Comparison of ENCODE assay signal across 8 cellular contexts in the genomic region with DNA sequence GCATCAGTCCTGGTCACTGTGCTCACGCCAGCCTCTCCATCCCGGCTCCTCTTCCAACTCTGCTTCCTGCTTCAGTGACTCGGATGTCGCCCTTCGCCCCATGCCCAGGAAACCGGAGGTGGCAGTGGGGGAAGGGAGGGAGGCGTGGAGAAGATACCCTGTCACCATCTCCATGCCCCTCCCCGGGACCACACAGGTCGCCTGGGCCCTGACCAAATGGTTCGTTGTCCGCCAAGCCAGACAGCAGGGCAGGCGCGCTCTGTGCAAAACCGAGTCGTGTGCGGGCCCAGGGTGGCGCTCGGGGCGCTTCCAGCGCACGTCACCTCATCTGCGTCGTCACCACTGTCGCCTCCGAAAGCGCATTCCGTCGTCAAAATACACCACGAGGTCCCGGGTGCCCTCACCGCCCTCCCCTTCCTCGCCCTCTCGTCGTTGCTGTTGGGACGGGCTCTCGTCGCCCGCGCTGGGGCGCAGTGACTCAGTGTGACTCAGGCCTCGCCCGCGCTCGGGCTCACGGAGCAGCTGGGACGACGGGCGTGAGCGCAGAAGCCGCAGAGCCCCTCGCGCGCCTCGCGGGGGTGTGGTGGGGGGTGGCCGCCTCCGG. TPM values are rescaled to one million over a fixed set of nuclear protein-coding genes. Genes with fewer than 3 reads are reported as not detected.
DNase-seq lines count a peak whose midpoint lies in the region; ATAC-seq and TF ChIP-seq lines count a peak whose summit lies in the region.

No MANE protein-coding gene starts in this region.

- H3K27ac Mint-ChIP-seq in natural killer cell = peak overlapping the region; percentile 63 to 89
- peak overlapping the region; percentile 39 for H3K27ac Mint-ChIP-seq in stimulated activated memory B cell treated with anti-CD40 and anti-IgM and Interleukin-4, amounts not matched to agents 10 μg/mL and 1 μg/mL and 100 μg/mL, for 72 hours

- peaks cover 0 to 1% of the 10 kb centered on the region in 2 donors for H3K9me3 Mint-ChIP-seq in natural killer cell
- peaks cover 2% of the 10 kb centered on the region for H3K9me3 Mint-ChIP-seq in stimulated activated memory B cell treated with anti-CD40 and anti-IgM and Interleukin-4, amounts not matched to agents 10 μg/mL and 1 μg/mL and 100 μg/mL, for 72 hours

- intact Hi-C loops in natural killer cell (cut with micrococcal nuclease) = no loop called here

- peak overlapping the region; percentile 58 for H3K27ac ChIP-seq in C4-2B

- H3K27me3 Mint-ChIP-seq in natural killer cell (ENCODE audit: low read depth in 2 of 2) = peaks cover 8 to 21% of the 10 kb centered on the region in 2 donors
- H3K27me3 Mint-ChIP-seq in stimulated activated memory B cell treated with anti-CD40 and anti-IgM and Interleukin-4, amounts not matched to agents 10 μg/mL and 1 μg/mL and 100 μg/mL, for 72 hours = peaks cover 38% of the 10 kb centered on the region

- TF ChIP-seq CTCF in C4-2B (conservative IDR thresholded peaks at IDR 0.05) (no peak), natural killer cell (IDR thresholded peaks at IDR 0.05) (no peak)

- H3K36me3 Mint-ChIP-seq in natural killer cell = no peaks in the 10 kb centered on the region
- peaks cover 7% of the 10 kb centered on the region for H3K36me3 Mint-ChIP-seq in stimulated activated memory B cell treated with anti-CD40 and anti-IgM and Interleukin-4, amounts not matched to agents 10 μg/mL and 1 μg/mL and 100 μg/mL, for 72 hours

- ATAC-seq in esophagus mucosa = peak; percentile 92
- ATAC-seq in natural killer cell = peak; percentile 95 to 96 (median 96)
- ATAC-seq in stimulated activated memory B cell treated with anti-CD40 and anti-IgM and Interleukin-4, amounts not matched to agents 10 μg/mL and 1 μg/mL and 100 μg/mL, for 72 hours = no peak

- peak overlapping the region; percentile 59 for H3K4me3 Mint-ChIP-seq in natural killer cell
- peak overlapping the region; percentile 48 for H3K4me3 Mint-ChIP-seq in stimulated activated memory B cell treated with anti-CD40 and anti-IgM and Interleukin-4, amounts not matched to agents 10 μg/mL and 1 μg/mL and 100 μg/mL, for 72 hours

- peak; percentile 60 for DNase-seq in NCI-H1092 treated with DMSO at 0.1 percent for 48 hours (lab: John Stamatoyannopoulos, UW)
- peak; percentile 81 for DNase-seq in activated T-cell treated with anti-CD3 and anti-CD28 coated beads for 4 hours
- DNase-seq in natural killer cell = peak; percentile 75
- DNase-seq in OCI-M1 (lab: John Stamatoyannopoulos, UW) = no peak
- DNase-seq in kidney glomerular epithelial cell (lab: John Stamatoyannopoulos, UW) = no peak

- peaks cover 8 to 18% of the 10 kb centered on the region in 2 donors for H3K4me1 Mint-ChIP-seq in natural killer cell
- H3K4me1 Mint-ChIP-seq in stimulated activated memory B cell treated with anti-CD40 and anti-IgM and Interleukin-4, amounts not matched to agents 10 μg/mL and 1 μg/mL and 100 μg/mL, for 72 hours = peaks cover 17% of the 10 kb centered on the region

RNA-seq across cellular contexts. Expression of a gene that starts 39.2 kb away (rescaled TPM):
- 5.3 TPM for total RNA-seq in esophagus mucosa
- total RNA-seq in natural killer cell = 10 to 100 TPM in 2 of 3 donors, 1 to 10 TPM in 1; 7.0 to 14.1 (median 11.8) TPM

RNA-seq across cellular contexts. Expression of a gene that starts 56.4 kb away (rescaled TPM):
- total RNA-seq in esophagus mucosa = not detected
- under 1 TPM in 1 of 3 donors, not detected in 2; 0.75 TPM for total RNA-seq in natural killer cell

Comparison
In these comparisons a context has a peak if more than half of its experiments do, and no peak if none do; other contexts are left out.
1. DNase-seq: peak in NCI-H1092 treated with DMSO at 0.1 percent for 48 hours (single experiment), activated T-cell treated with anti-CD3 and anti-CD28 coated beads for 4 hours (single experiment) and natural killer cell (single experiment); none in OCI-M1 (single experiment) and kidney glomerular epithelial cell (single experiment).